ENCODE assay signal across 1 cellular context in the genomic region with DNA sequence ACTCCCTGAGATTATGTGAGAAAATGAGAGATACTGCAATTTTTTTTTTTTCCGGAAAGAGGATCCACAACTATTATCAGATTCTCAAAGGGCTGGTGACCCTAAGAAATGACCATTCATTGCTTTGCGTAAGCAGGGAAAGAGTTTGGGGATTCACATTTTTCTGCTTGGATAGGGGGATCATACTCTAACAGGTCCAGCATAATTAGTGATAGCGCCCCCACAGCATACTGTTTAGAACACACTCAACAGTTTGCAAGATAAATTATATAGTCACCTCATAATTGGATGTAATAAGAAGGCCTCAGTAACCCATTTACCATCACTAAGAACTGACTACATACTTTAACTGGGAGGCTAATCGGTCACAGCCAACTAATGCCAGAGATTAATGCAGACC.
TF ChIP-seq lines count a peak whose summit lies in the region.

No MANE protein-coding gene starts in this region.

TF ChIP-seq in HepG2, 621 proteins besides CTCF, POLR2A, EP300 and RAD21:
- TF ChIP-seq, protein P1, sequence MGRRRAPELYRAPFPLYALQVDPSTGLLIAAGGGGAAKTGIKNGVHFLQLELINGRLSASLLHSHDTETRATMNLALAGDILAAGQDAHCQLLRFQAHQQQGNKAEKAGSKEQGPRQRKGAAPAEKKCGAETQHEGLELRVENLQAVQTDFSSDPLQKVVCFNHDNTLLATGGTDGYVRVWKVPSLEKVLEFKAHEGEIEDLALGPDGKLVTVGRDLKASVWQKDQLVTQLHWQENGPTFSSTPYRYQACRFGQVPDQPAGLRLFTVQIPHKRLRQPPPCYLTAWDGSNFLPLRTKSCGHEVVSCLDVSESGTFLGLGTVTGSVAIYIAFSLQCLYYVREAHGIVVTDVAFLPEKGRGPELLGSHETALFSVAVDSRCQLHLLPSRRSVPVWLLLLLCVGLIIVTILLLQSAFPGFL (CRISPR knock-in tag; IDR thresholded peaks at IDR 0.05), result no peak
- TF ChIP-seq, protein P2, sequence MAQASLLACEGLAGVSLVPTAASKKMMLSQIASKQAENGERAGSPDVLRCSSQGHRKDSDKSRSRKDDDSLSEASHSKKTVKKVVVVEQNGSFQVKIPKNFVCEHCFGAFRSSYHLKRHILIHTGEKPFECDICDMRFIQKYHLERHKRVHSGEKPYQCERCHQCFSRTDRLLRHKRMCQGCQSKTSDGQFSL (CRISPR knock-in tag; IDR thresholded peaks at IDR 0.05), result no peak
- TF ChIP-seq, protein P3, sequence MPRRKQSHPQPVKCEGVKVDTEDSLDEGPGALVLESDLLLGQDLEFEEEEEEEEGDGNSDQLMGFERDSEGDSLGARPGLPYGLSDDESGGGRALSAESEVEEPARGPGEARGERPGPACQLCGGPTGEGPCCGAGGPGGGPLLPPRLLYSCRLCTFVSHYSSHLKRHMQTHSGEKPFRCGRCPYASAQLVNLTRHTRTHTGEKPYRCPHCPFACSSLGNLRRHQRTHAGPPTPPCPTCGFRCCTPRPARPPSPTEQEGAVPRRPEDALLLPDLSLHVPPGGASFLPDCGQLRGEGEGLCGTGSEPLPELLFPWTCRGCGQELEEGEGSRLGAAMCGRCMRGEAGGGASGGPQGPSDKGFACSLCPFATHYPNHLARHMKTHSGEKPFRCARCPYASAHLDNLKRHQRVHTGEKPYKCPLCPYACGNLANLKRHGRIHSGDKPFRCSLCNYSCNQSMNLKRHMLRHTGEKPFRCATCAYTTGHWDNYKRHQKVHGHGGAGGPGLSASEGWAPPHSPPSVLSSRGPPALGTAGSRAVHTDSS (CRISPR knock-in tag; conservative IDR thresholded peaks at IDR 0.05), result no peak
- no peak for TF ChIP-seq RFXAP (CRISPR knock-in tag; IDR thresholded peaks at IDR 0.05; ENCODE audit: borderline replicate concordance)
- TF ChIP-seq ZFP36L2 (CRISPR knock-in tag; IDR thresholded peaks at IDR 0.05), result no peak
- TF ChIP-seq SAP130 (CRISPR knock-in tag; IDR thresholded peaks at IDR 0.05; ENCODE audit: low read depth), result peak; percentile 20; the same call in 1 of the 2 replicates
- TF ChIP-seq ZKSCAN8 (CRISPR knock-in tag; IDR thresholded peaks at IDR 0.05; ENCODE audit: borderline replicate concordance), result no peak
TF ChIP-seq in HepG2: peak in this region for 1.
